2 cellular contexts compared by ENCODE assay signal in genomic region chr6:10741643-10742042, GRCh38.
TF ChIP-seq lines count a peak whose summit lies in the region.

No MANE protein-coding gene starts in this region.

TF ChIP-seq in A549, 52 proteins besides CTCF, POLR2A, EP300 and RAD21:
- TF ChIP-seq MAFK (IDR thresholded peaks at IDR 0.05; ENCODE audit: partially characterized antibody), result peak; percentile 38

TF ChIP-seq in HepG2, 621 proteins besides CTCF, POLR2A, EP300 and RAD21:
- TF ChIP-seq MAFK (conservative IDR thresholded peaks at IDR 0.05 in 1 of 2, IDR thresholded peaks at IDR 0.05 in 1 of 2; ENCODE audit: low read length in 2 of 2), result peak in 1 of 2 experiments; percentile 46; a peak in 1 of 4 replicates
- TF ChIP-seq ZBTB37 (CRISPR knock-in tag; IDR thresholded peaks at IDR 0.05), result 0 out of 2 replicates have a peak, but pooled peaks have one; percentile 23
- peak; percentile 63 for TF ChIP-seq NFYC (CRISPR knock-in tag; IDR thresholded peaks at IDR 0.05)
- TF ChIP-seq NFYB (CRISPR knock-in tag; IDR thresholded peaks at IDR 0.05), result peak; percentile 73
